ENCODE assay signal across 16 cellular contexts in the genomic region with DNA sequence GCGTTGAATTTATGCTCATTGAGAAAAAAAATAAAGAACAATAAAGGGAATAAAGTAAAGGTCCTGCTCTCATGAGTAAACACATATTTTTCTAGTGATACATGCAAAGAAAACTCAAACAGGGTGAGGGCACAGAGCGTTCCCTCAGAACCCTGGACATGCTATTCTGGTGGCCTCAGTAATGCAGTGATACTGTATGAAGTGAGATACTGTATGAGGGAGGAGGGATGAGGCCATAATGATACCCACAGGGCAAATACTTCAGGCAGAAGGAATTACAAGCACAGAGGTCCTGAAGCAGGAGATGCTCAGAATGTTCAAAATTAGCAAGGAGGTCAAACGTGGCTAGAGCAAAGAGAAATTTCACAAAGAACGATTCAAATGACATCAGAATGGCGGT. TPM values are rescaled to one million over a fixed set of nuclear protein-coding genes. Genes with fewer than 3 reads are reported as not detected.
A peak's percentile ranks its signal among the peaks of the same experiment; 100 is the strongest.
DNase-seq lines count a peak whose midpoint lies in the region; ATAC-seq and TF ChIP-seq lines count a peak whose summit lies in the region.
"Had no signal": no experiment of that assay in that cellular context is flagged by ENCODE, and none has a peak within 500 bp of the region (broad histone marks: within the 10 kb centered on the region; RNA-seq: fewer than 3 reads in every experiment).

No MANE protein-coding gene starts in this region.

- WGBS in suprapubic skin, result 83% methylated on average over 5 of the region's 5 CpGs

- peaks cover 4% of the 10 kb centered on the region for H3F3A ChIP-seq in PC-3 (ENCODE audit: low read length, unreplicated experiment)

- H4K20me1 ChIP-seq in PC-3 (ENCODE audit: low read length), result no peaks in the 10 kb centered on the region

- no peaks in the 10 kb centered on the region for H3K9me3 ChIP-seq in PC-3 (ENCODE audit: low read length)
- H3K9me3 ChIP-seq in suprapubic skin, result no peaks in the 10 kb centered on the region
- H3K9me3 ChIP-seq: ovary, tibial artery had no signal

- H3K27me3 Mint-ChIP-seq in effector memory CD8-positive, alpha-beta T cell, result no peaks in the 10 kb centered on the region

- H3K4me1 ChIP-seq in PC-3 (ENCODE audit: insufficient read depth, low read length) (peaks cover 46% of the 10 kb centered on the region), suprapubic skin (peaks cover 24% of the 10 kb centered on the region)
- H3K4me1 ChIP-seq: ascending aorta had no signal

- intact Hi-C loops in PC-3 (cut with micrococcal nuclease), result no loop called here

- peaks cover 25% of the 10 kb centered on the region for H3K36me3 Mint-ChIP-seq in effector memory CD8-positive, alpha-beta T cell (ENCODE audit: insufficient read depth)

- H3K79me2 ChIP-seq in PC-3 (ENCODE audit: low read length), result peaks cover 21% of the 10 kb centered on the region

- peaks cover 0 to 2% of the 10 kb centered on the region in 2 donors for H3K9me3 Mint-ChIP-seq in effector memory CD8-positive, alpha-beta T cell

- no peak for TF ChIP-seq EP300 in suprapubic skin (IDR thresholded peaks at IDR 0.05)

- no peaks in the 10 kb centered on the region; the same call in none of the 2 replicates for H3K36me3 ChIP-seq in PC-3 (ENCODE audit: low read depth, low read length)
- peaks cover 13% of the 10 kb centered on the region for H3K36me3 ChIP-seq in suprapubic skin
- H3K36me3 ChIP-seq: ovary had no signal

- CTCF ChIA-PET in PC-3 (lab: Charles Lee), result no interaction called here

- H3K27ac Mint-ChIP-seq in effector memory CD8-positive, alpha-beta T cell, result peak overlapping the region; percentile 71 to 87

- TF ChIP-seq CTCF in AG10803 (conservative IDR thresholded peaks at IDR 0.05; ENCODE audit: low read length) (no peak), PC-3 (conservative IDR thresholded peaks at IDR 0.05; ENCODE audit: low read depth, low read length) (no peak), suprapubic skin (IDR thresholded peaks at IDR 0.05) (no peak)

- ATAC-seq in PC-3, result peak; percentile 69
- no peak for ATAC-seq in effector memory CD8-positive, alpha-beta T cell (replicated peaks)
- ATAC-seq in HG02571 (IDR thresholded peaks at IDR 0.05; ENCODE audit: unreplicated experiment), result no peak
- ATAC-seq: HepG2 had no signal

- H3K4me3 ChIP-seq in AG10803 (ENCODE audit: low read length), result no peak overlapping the region
- H3K4me3 ChIP-seq in PC-3 (ENCODE audit: low read length), result peak overlapping the region; percentile 16; the same call in 1 of the 2 replicates
- no peak overlapping the region for H3K4me3 ChIP-seq in suprapubic skin
- H3K4me3 ChIP-seq: ascending aorta, ovary, tibial artery had no signal

- peak overlapping the region; percentile 4; the same call in 1 of the 2 replicates for H3K9ac ChIP-seq in PC-3 (ENCODE audit: low read length)

- DNase-seq in AG10803 (ENCODE audit: low read depth), result peak; percentile 66
- peak; percentile 65 for DNase-seq in PC-3
- no peak for DNase-seq in effector memory CD8-positive, alpha-beta T cell
- peak; percentile 43 for DNase-seq in kidney tubule cell (ENCODE audit: low spot score)
- no peak for DNase-seq in DMS153 treated with DMSO at 0.1 percent for 48 hours (lab: John Stamatoyannopoulos, UW; ENCODE audit: unreplicated experiment)
- no peak for DNase-seq in activated CD8-positive, alpha-beta memory T cell treated with anti-CD3 and anti-CD28 coated beads, Interleukin-2, amount 50 U/mL, for 4 hours
- DNase-seq in suprapubic skin (ENCODE audit: low spot score in 2 of 2), result no peak
- DNase-seq: effector memory CD4-positive, alpha-beta T cell; NCI-H1436 treated with DMSO at 0.1 percent for 48 hours; NCI-H524 treated with DMSO at 0.1 percent for 48 hours; ovary; T-helper 9 cell; tibial artery had no signal

- H3K4me3 Mint-ChIP-seq in effector memory CD8-positive, alpha-beta T cell, result no peak overlapping the region

- no peak overlapping the region for H2AFZ ChIP-seq in PC-3 (ENCODE audit: low read length)

- H3K9me2 ChIP-seq in PC-3 (replicated peaks; ENCODE audit: low read length), result no peaks in the 10 kb centered on the region

- no peaks in the 10 kb centered on the region for H3K27me3 ChIP-seq in PC-3 (ENCODE audit: low read length)
- H3K27me3 ChIP-seq in suprapubic skin, result no peaks in the 10 kb centered on the region
- H3K27me3 ChIP-seq: ascending aorta, ovary, tibial artery had no signal

- peak overlapping the region; percentile 64 for H3K4me2 ChIP-seq in PC-3 (ENCODE audit: low read length)

- no TSS peak for BruUV-seq in PC-3 (replicated peaks; lab: Mats Ljungman, UMichigan)

- peak overlapping the region; percentile 72 for H3K27ac ChIP-seq in PC-3 (ENCODE audit: low read length)
- H3K27ac ChIP-seq in suprapubic skin, result no peak overlapping the region
- H3K27ac ChIP-seq: ascending aorta, ovary, tibial artery had no signal

- POLR2A ChIA-PET in PC-3 (lab: Charles Lee; ENCODE audit: unreplicated experiment), result no interaction called here

- H3K4me1 Mint-ChIP-seq in effector memory CD8-positive, alpha-beta T cell (ENCODE audit: low read depth in 2 of 2), result peaks cover 21 to 51% of the 10 kb centered on the region in 2 donors

- no peak for TF ChIP-seq POLR2A in suprapubic skin (IDR thresholded peaks at IDR 0.05)

RNA-seq across cellular contexts. Expression of a gene that starts 28.4 kb away (rescaled TPM):
- not detected in 2 replicates for total RNA-seq in PC-3 (2014; rRNA removed)
- total RNA-seq in suprapubic skin, result not detected
- total RNA-seq: ascending aorta, ovary had no signal

Comparison
In these comparisons a context has a peak if more than half of its experiments do, and no peak if none do; other contexts are left out.
1. DNase-seq: peak in AG10803 (single experiment), PC-3 (single experiment) and kidney tubule cell (single experiment); none in effector memory CD8-positive, alpha-beta T cell (0 of 3), DMS153 treated with DMSO at 0.1 percent for 48 hours (single experiment), activated CD8-positive, alpha-beta memory T cell treated with anti-CD3 and anti-CD28 coated beads, Interleukin-2, amount 50 U/mL, for 4 hours (single experiment) and suprapubic skin (0 of 2).